In the genomic region with DNA sequence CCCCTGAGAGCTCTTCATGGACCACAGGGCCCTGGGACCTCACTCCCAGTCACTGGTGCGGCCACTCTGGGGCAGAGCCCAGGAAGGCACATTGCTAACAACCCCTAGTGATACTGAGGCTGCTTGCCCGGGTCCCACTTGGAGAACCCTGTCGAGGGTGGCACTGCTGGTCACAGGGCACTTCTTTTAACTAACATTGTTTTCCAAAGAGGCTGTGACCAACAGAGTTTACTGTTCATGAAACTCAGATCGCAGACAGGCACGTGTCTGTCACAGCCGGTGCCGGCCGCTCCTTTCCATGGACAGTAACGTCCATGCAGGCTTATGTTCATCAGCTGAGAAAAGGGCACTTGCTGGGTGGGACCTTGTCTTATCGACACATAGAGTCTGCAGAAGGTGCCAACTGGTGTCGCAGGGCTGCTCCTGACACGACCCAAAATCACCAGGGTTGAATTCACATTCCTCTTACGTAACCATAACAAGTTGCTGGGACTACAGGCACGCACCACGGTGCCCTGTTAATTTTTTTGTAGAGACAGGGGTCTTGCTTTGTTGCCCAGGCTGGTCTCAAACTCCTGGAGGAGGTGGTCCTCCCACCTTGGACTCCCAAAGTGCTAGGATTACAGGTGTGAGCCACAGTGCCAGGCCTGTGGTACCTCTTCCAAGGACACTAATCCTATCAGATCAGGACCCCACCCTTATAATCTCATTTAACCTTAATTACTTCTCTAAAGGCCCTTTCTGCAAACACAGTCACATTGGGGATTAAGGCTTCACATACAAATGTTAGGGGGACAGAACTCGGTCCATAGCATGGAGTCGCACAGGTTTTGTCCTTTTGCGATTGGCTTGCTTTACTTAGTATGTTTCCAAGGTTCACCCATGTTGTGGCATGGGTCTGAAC, we compare ENCODE assay signal across 8 cellular contexts. TPM values are rescaled to one million over a fixed set of nuclear protein-coding genes. Genes with fewer than 3 reads are reported as not detected.
DNase-seq lines count a peak whose midpoint lies in the region; ATAC-seq, FAIRE-seq and TF ChIP-seq lines count a peak whose summit lies in the region.

No MANE protein-coding gene starts in this region.

- 0 out of 2 replicates have a peak overlapping the region, but pooled peaks have one; percentile 54 for H2BK5ac ChIP-seq in H1 (ENCODE audit: low read depth, low read length)

- no peak for TF ChIP-seq RAD21 in H1 (IDR thresholded peaks at IDR 0.05 in 1 of 2, conservative IDR thresholded peaks at IDR 0.05 in 1 of 2; ENCODE audit: low read depth in 2 of 2, low read length in 2 of 2)

- DNase-seq in CD4-positive, alpha-beta memory T cell = no peak
- DNase-seq in NCI-H82 treated with DMSO at 0.1 percent for 48 hours (lab: John Stamatoyannopoulos, UW; ENCODE audit: unreplicated experiment) (peak; percentile 89), H1 (ENCODE audit: low read depth in 1 of 2, low spot score in 2 of 2) (no peak), NCI-H524 (lab: John Stamatoyannopoulos, UW) (no peak), SIG-M5 (lab: John Stamatoyannopoulos, UW) (no peak), COLO829 (ENCODE audit: low spot score) (no peak)

- H3K27ac ChIP-seq in CD4-positive, alpha-beta memory T cell (ENCODE audit: low read depth, low read length) = peak overlapping the region; percentile 76
- H3K27ac ChIP-seq in H1 (ENCODE audit: low read depth, low read length) = no peak overlapping the region

- H3K56ac ChIP-seq in H1 (replicated peaks; ENCODE audit: insufficient read length, low read depth, low read length) = no peak overlapping the region

- 91% methylated on average over 18 of the region's 18 CpGs; no CpG with 5 or more reads in 1 of the 2 experiments for WGBS in H1 (ENCODE audit: extremely low coverage in 1 of 2, insufficient coverage in 1 of 2, insufficient read length in 1 of 2, insufficient replicate concordance in 2 of 2, low coverage in 1 of 2, low lambda C conversion rate in 2 of 2, missing lambda C conversion rate in 1 of 2), 2 experiments

- H4K8ac ChIP-seq in H1 (ENCODE audit: extremely low read depth, insufficient read depth, low read length) = peak overlapping the region; percentile 11

- no peak overlapping the region for H3K14ac ChIP-seq in H1 (ENCODE audit: insufficient read length)

- H3K4ac ChIP-seq in H1 (replicated peaks; ENCODE audit: insufficient read length, low read depth, low read length) = no peak overlapping the region

- no peak for TF ChIP-seq CTCF in H1 (IDR thresholded peaks at IDR 0.05; ENCODE audit: control extremely low read depth in 1 of 3, insufficient read depth in 1 of 3, low read depth in 1 of 3, low read length in 3 of 3)

- H3K27me3 ChIP-seq in CD4-positive, alpha-beta memory T cell (ENCODE audit: insufficient read depth, low read length) = no peaks in the 10 kb centered on the region
- H3K27me3 ChIP-seq in H1 (replicated peaks in 1 of 4; ENCODE audit: control insufficient read depth in 3 of 4, extremely low read depth in 1 of 4, insufficient read depth in 3 of 4, low read length in 3 of 4) (peaks cover 0 to 3% (median 0%) of the 10 kb centered on the region in 4 experiments; a peak in 1 of 7 replicates), neuron (ENCODE audit: insufficient read depth, low read length) (no peaks in the 10 kb centered on the region)

- H2BK120ac ChIP-seq in H1 (replicated peaks; ENCODE audit: low read depth, low read length) = no peak overlapping the region

- peak overlapping the region; percentile 54 to 65 for H3K4me3 ChIP-seq in CD4-positive, alpha-beta memory T cell (ENCODE audit: low read length in 2 of 2)
- H3K4me3 ChIP-seq in H1 (ENCODE audit: extremely low read depth in 1 of 4, insufficient read depth in 2 of 4, low read depth in 3 of 4, low read length in 4 of 4) (peak overlapping the region; percentile 69 to 99 (median 82)), neuron (ENCODE audit: low read length) (peak overlapping the region; percentile 72)

- H3K9ac ChIP-seq in H1 (replicated peaks in 1 of 4; ENCODE audit: extremely low read depth in 1 of 4, low read depth in 3 of 4, low read length in 3 of 4) = peak overlapping the region in 1 of 4 experiments; percentile 59; a peak in 2 of 7 replicates

- no peaks in the 10 kb centered on the region for H3K27me3 Mint-ChIP-seq in CD4-positive, alpha-beta memory T cell

- no peak for TF ChIP-seq POLR2A in H1 (IDR thresholded peaks at IDR 0.05; ENCODE audit: control extremely low read depth in 1 of 2, low read depth in 2 of 2, low read length in 2 of 2)

- no peak overlapping the region for H4K91ac ChIP-seq in H1 (replicated peaks; ENCODE audit: insufficient read length, low read length)

- H2AFZ ChIP-seq in H1 (ENCODE audit: low read length) = peak overlapping the region; percentile 65; the same call in 1 of the 2 replicates
- peak overlapping the region; percentile 83 for H2AFZ ChIP-seq in neuron (ENCODE audit: low read depth, low read length)

- peaks cover 16 to 32% of the 10 kb centered on the region in 2 experiments for H3K79me2 ChIP-seq in H1 (ENCODE audit: control insufficient read depth in 1 of 2, insufficient read depth in 2 of 2, low read length in 2 of 2)

- no peak for TF ChIP-seq EP300 in H1 (IDR thresholded peaks at IDR 0.05; ENCODE audit: borderline replicate concordance in 1 of 2, low read depth in 2 of 2, low read length in 2 of 2)

- no peak overlapping the region for H2BK20ac ChIP-seq in H1 (ENCODE audit: low read length)

- peak overlapping the region; percentile 78 to 91 (median 86) for H3K4me3 Mint-ChIP-seq in CD4-positive, alpha-beta memory T cell

- no peak for ATAC-seq in GM21825 (IDR thresholded peaks at IDR 0.05; ENCODE audit: unreplicated experiment)

- 0 out of 2 replicates have a peak overlapping the region, but pooled peaks have one; percentile 25 for H2BK15ac ChIP-seq in H1 (ENCODE audit: low read length)

- peaks cover 8% of the 10 kb centered on the region for H3K36me3 ChIP-seq in CD4-positive, alpha-beta memory T cell (ENCODE audit: insufficient read depth, low read length)
- H3K36me3 ChIP-seq in H1 (ENCODE audit: control insufficient read depth in 2 of 4, insufficient read depth in 4 of 4, low read length in 3 of 4) (peaks cover 0 to 8% (median 0%) of the 10 kb centered on the region in 4 experiments; a peak in 2 of 8 replicates), neuron (ENCODE audit: insufficient read depth, low read length) (peaks cover 20% of the 10 kb centered on the region)

- peaks cover 0 to 21% of the 10 kb centered on the region in 2 donors for H3K36me3 Mint-ChIP-seq in CD4-positive, alpha-beta memory T cell

- peak overlapping the region; percentile 69; the same call in 1 of the 2 replicates for H2BK12ac ChIP-seq in H1 (ENCODE audit: low read depth, low read length)

- peaks cover 14 to 38% (median 26%) of the 10 kb centered on the region in 4 donors for H3K4me1 Mint-ChIP-seq in CD4-positive, alpha-beta memory T cell

- H3K79me1 ChIP-seq in H1 (ENCODE audit: low read depth, low read length) = peaks cover 7% of the 10 kb centered on the region

- intact Hi-C loops in CD4-positive, alpha-beta memory T cell (cut with micrococcal nuclease) = no loop called here

- H3K18ac ChIP-seq in H1 (ENCODE audit: extremely low read depth, low read length) = no peak overlapping the region

- peaks cover 0 to 2% (median 0%) of the 10 kb centered on the region in 8 donors for H3K9me3 Mint-ChIP-seq in CD4-positive, alpha-beta memory T cell

- FAIRE-seq in H1 (lab: Jason Lieb, UNC) = no peak

- CTCF ChIA-PET in CD4-positive, alpha-beta memory T cell (lab: Charles Lee; ENCODE audit: partially characterized antibody) = no interaction called here
- CTCF ChIA-PET in H1 (lab: Charles Lee; ENCODE audit: partially characterized antibody) = interaction anchor here (1.0 to 2.0 kb wide), 2 partner anchors 24 to 34 kb away, joined by 3 to 4 read pairs; no protein-coding TSS in a partner anchor

- H4K5ac ChIP-seq in H1 (ENCODE audit: insufficient read length, low read depth, low read length) = no peak overlapping the region

- no peaks in the 10 kb centered on the region for H3K9me3 ChIP-seq in CD4-positive, alpha-beta memory T cell (ENCODE audit: control insufficient read depth in 1 of 2, low read length in 2 of 2)
- no peaks in the 10 kb centered on the region for H3K9me3 ChIP-seq in H1 (ENCODE audit: insufficient read depth in 2 of 2, low read depth in 1 of 2, low read length in 1 of 2)
- H3K9me3 ChIP-seq in neuron (ENCODE audit: low read length) = no peaks in the 10 kb centered on the region

- no peak overlapping the region for H3K23ac ChIP-seq in H1 (ENCODE audit: insufficient read length)

- no peak overlapping the region; the same call in 1 of the 2 replicates for H2AK5ac ChIP-seq in H1 (ENCODE audit: low read depth, low read length)

- peak overlapping the region; percentile 94 to 96 for H3K4me2 ChIP-seq in H1 (ENCODE audit: insufficient read depth in 1 of 2, low read depth in 2 of 2, low read length in 2 of 2)

- peaks cover 6 to 19% of the 10 kb centered on the region in 2 experiments for H4K20me1 ChIP-seq in H1 (replicated peaks in 1 of 2; ENCODE audit: control insufficient read depth in 1 of 2, insufficient read depth in 2 of 2, low read length in 2 of 2)

- H3K4me1 ChIP-seq in CD4-positive, alpha-beta memory T cell (ENCODE audit: insufficient read depth, low read length) = peaks cover 24% of the 10 kb centered on the region
- H3K4me1 ChIP-seq in H1 (replicated peaks in 1 of 4; ENCODE audit: control insufficient read depth in 3 of 4, insufficient read depth in 4 of 4, low read length in 3 of 4) (peaks cover 0 to 10% (median 5%) of the 10 kb centered on the region in 4 experiments; a peak in 5 of 7 replicates), neuron (ENCODE audit: insufficient read depth, low read length) (peaks cover 29% of the 10 kb centered on the region)

- peak overlapping the region in 6 of 7 donors; percentile 82 to 95 (median 86) for H3K27ac Mint-ChIP-seq in CD4-positive, alpha-beta memory T cell

- POLR2A ChIA-PET in CD4-positive, alpha-beta memory T cell (lab: Charles Lee; ENCODE audit: partially characterized antibody) = interaction anchor here (1.2 to 1.8 kb wide), 2 partner anchors 113 to 116 kb away, joined by 3 to 16 read pairs; a partner anchor contains a TSS
- POLR2A ChIA-PET in H1 (lab: Charles Lee; ENCODE audit: partially characterized antibody) = interaction anchor here (0.9 kb wide), 1 partner anchor 8 kb away, joined by 4 read pairs; no protein-coding TSS in a partner anchor

- H3K23me2 ChIP-seq in H1 (ENCODE audit: low read depth, low read length) = peaks cover 8% of the 10 kb centered on the region

RNA-seq across cellular contexts. Expression of a gene that starts 1.2 kb away (rescaled TPM):
- 10 to 100 TPM; 84.5 to 91.5 TPM for total RNA-seq in CD4-positive, alpha-beta memory T cell
- 10 to 100 TPM in 1 of 2 donors, 1 to 10 TPM in 1; 3.0 to 23.5 TPM for polyA plus RNA-seq in CD4-positive, alpha-beta memory T cell
- 70.3 and 73.2 TPM in 2 replicates for total RNA-seq in H1 (2021; fragmentation: NEBNext Ultra II Directional; extraction: Animal tissue kit (Norgen Biotek cat#: 25700))
- polyA plus RNA-seq in H1 (2011; rRNA removed) = 12.1 and 19.2 TPM in 2 replicates
- polyA plus RNA-seq in H1 (2011; cell fraction: cytosol; rRNA removed) = 17.0 TPM
- polyA plus RNA-seq in H1 (2011; cell fraction: nucleus; rRNA removed) = 42.7 TPM
- polyA plus RNA-seq in H1 (2012, experiment 1 of 2) = 44.2 to 48.4 TPM (median 46.4 TPM) in 4 replicates
- 35.2 TPM for polyA plus RNA-seq in H1 (2012, experiment 2 of 2)
- 47.2 TPM for polyA plus RNA-seq in H1 (2013, experiment 1 of 2)
- polyA plus RNA-seq in H1 (2013, experiment 2 of 2) = 44.5 TPM
- 6.4 and 11.1 TPM in 2 replicates for polyA minus RNA-seq in H1 (2011; rRNA and poly(A)+ RNA removed)
- polyA minus RNA-seq in H1 (2011; cell fraction: cytosol; rRNA and poly(A)+ RNA removed) = 19.7 TPM
- 18.5 TPM for polyA minus RNA-seq in H1 (2011; cell fraction: nucleus; rRNA and poly(A)+ RNA removed)
